8 cellular contexts compared by ENCODE assay signal in genomic region chr4:38529189-38530115, GRCh38.
DNase-seq lines count a peak whose midpoint lies in the region; ATAC-seq, FAIRE-seq and TF ChIP-seq lines count a peak whose summit lies in the region.

No MANE protein-coding gene starts in this region.

- H3K4me3 Mint-ChIP-seq in T-helper 1 cell treated with Interleukin-12 subunit alpha and Interleukin-12 subunit beta and Interleukin-4 antibody, amounts not matched to agents 30 μg/mL and 1 μg/mL, for 36 hours: peak overlapping the region; percentile 52

- H3K27me3 ChIP-seq in bronchial epithelial cell (ENCODE audit: control insufficient read depth, insufficient read depth, low read length) (no peaks in the 10 kb centered on the region), muscle layer of duodenum (ENCODE audit: low read depth, low read length) (no peaks in the 10 kb centered on the region)

- H3K36me3 ChIP-seq in bronchial epithelial cell (ENCODE audit: control insufficient read depth, insufficient read depth, low read length): no peaks in the 10 kb centered on the region
- H3K36me3 ChIP-seq in muscle layer of duodenum (ENCODE audit: control insufficient read depth in 1 of 2, insufficient read depth in 2 of 2, low read length in 2 of 2): no peaks in the 10 kb centered on the region

- FAIRE-seq in bronchial epithelial cell (lab: Jason Lieb, UNC): peak; percentile 36

- H3K27ac ChIP-seq in muscle layer of duodenum (ENCODE audit: low read length): peak overlapping the region; percentile 5
- H3K27ac ChIP-seq in RWPE1: no peak overlapping the region

- peaks cover 0 to 9% of the 10 kb centered on the region in 2 donors for H3K4me1 ChIP-seq in muscle layer of duodenum (ENCODE audit: control insufficient read depth in 1 of 2, insufficient read depth in 2 of 2, low read length in 2 of 2)

- CTCF ChIA-PET in RWPE1 (lab: Yijun Ruan, JAX): interaction anchor here (0.7 kb wide), 1 partner anchor 349 kb away, joined by 3 read pairs; no protein-coding TSS in a partner anchor

- peaks cover 21% of the 10 kb centered on the region for H3K36me3 Mint-ChIP-seq in T-helper 1 cell treated with Interleukin-12 subunit alpha and Interleukin-12 subunit beta and Interleukin-4 antibody, amounts not matched to agents 30 μg/mL and 1 μg/mL, for 36 hours (ENCODE audit: low read depth)

- H3K9me3 ChIP-seq in muscle layer of duodenum (ENCODE audit: control insufficient read depth in 1 of 2, low read length in 2 of 2): no peaks in the 10 kb centered on the region

- peak; percentile 81 for ATAC-seq in HG03280 (IDR thresholded peaks at IDR 0.05; ENCODE audit: unreplicated experiment)
- no peak for ATAC-seq in HG03139 (IDR thresholded peaks at IDR 0.05; ENCODE audit: unreplicated experiment)

- H3K4me1 Mint-ChIP-seq in T-helper 1 cell treated with Interleukin-12 subunit alpha and Interleukin-12 subunit beta and Interleukin-4 antibody, amounts not matched to agents 30 μg/mL and 1 μg/mL, for 36 hours (ENCODE audit: low read depth): peaks cover 40% of the 10 kb centered on the region

- peaks cover 30% of the 10 kb centered on the region for H3K27me3 Mint-ChIP-seq in T-helper 1 cell treated with Interleukin-12 subunit alpha and Interleukin-12 subunit beta and Interleukin-4 antibody, amounts not matched to agents 30 μg/mL and 1 μg/mL, for 36 hours (ENCODE audit: low read depth)

- H3K27ac Mint-ChIP-seq in T-helper 1 cell treated with Interleukin-12 subunit alpha and Interleukin-12 subunit beta and Interleukin-4 antibody, amounts not matched to agents 30 μg/mL and 1 μg/mL, for 36 hours: peak overlapping the region; percentile 94

- H3K9me3 Mint-ChIP-seq in T-helper 1 cell treated with Interleukin-12 subunit alpha and Interleukin-12 subunit beta and Interleukin-4 antibody, amounts not matched to agents 30 μg/mL and 1 μg/mL, for 36 hours: peaks cover 4% of the 10 kb centered on the region

- H3K4me3 ChIP-seq in bronchial epithelial cell (ENCODE audit: low read depth, low read length) (no peak overlapping the region), muscle layer of duodenum (ENCODE audit: low read depth in 1 of 2, low read length in 2 of 2) (no peak overlapping the region)

- DNase-seq in activated gamma-delta T cell treated with Interleukin-2 at 50 U/mL for 16 hours (peak; percentile 58), activated gamma-delta T cell (lab: John Stamatoyannopoulos, UW) (no peak), bronchial epithelial cell (ENCODE audit: low read depth) (peak; percentile 41), RWPE1 (ENCODE audit: low spot score) (no peak)

- POLR2A ChIA-PET in RWPE1 (lab: Yijun Ruan, JAX; ENCODE audit: low non-redundant PET): no interaction called here

- TF ChIP-seq CTCF in bronchial epithelial cell (IDR thresholded peaks at IDR 0.05; ENCODE audit: insufficient read depth, low read length, severe bottlenecking) (no peak), RWPE1 (conservative IDR thresholded peaks at IDR 0.05; ENCODE audit: low read depth) (no peak)

Comparison
In these comparisons a context has a peak if more than half of its experiments do, and no peak if none do; other contexts are left out.
1. DNase-seq: peak in activated gamma-delta T cell treated with Interleukin-2 at 50 U/mL for 16 hours (single experiment) and bronchial epithelial cell (single experiment); none in activated gamma-delta T cell (single experiment) and RWPE1 (single experiment).